Comparison of ENCODE assay signal across 8 cellular contexts in genomic region chr19:13838943-13839192, GRCh38. TPM values are rescaled to one million over a fixed set of nuclear protein-coding genes. Genes with fewer than 3 reads are reported as not detected.
A peak's percentile ranks its signal among the peaks of the same experiment; 100 is the strongest.
DNase-seq lines count a peak whose midpoint lies in the region; ATAC-seq and TF ChIP-seq lines count a peak whose summit lies in the region.

No MANE protein-coding gene starts in this region.

- intact Hi-C loops in activated B cell treated with CpG ODN at 0.5 μM for 24 hours (cut with micrococcal nuclease) (loop anchor here (1.0 kb wide), 4 partner anchors 8 to 685 kb away; partner anchors contain the start of gene ZSWIM4), left ventricle myocardium superior (cut with micrococcal nuclease) (no loop called here)

- TF ChIP-seq CTCF in activated B cell treated with CpG ODN at 0.5 μM for 24 hours (IDR thresholded peaks at IDR 0.05): no peak

- in situ Hi-C loops in GM23248 (cut with MboI): no loop called here

- H3K9me3 Mint-ChIP-seq in activated B cell treated with CpG ODN at 0.5 μM for 24 hours: no peaks in the 10 kb centered on the region
- H3K9me3 Mint-ChIP-seq in stimulated activated naive B cell treated with anti-CD40 and anti-IgM and Interleukin-4, amounts not matched to agents 10 μg/mL and 1 μg/mL and 100 μg/mL, for 72 hours: no peaks in the 10 kb centered on the region

- peaks cover 64% of the 10 kb centered on the region for H3F3A ChIP-seq in GM23248 (ENCODE audit: insufficient read depth)

- no peak for DNase-seq in GM23248
- no peak for DNase-seq in activated B cell treated with CpG ODN at 0.5 μM for 24 hours
- peak; percentile 95 for DNase-seq in left ventricle myocardium superior
- no peak for DNase-seq in stimulated activated naive B cell treated with anti-CD40 and anti-IgM and Interleukin-4, amounts not matched to agents 10 μg/mL and 1 μg/mL and 100 μg/mL, for 72 hours
- DNase-seq in NCI-H1436 treated with DMSO at 0.1 percent for 48 hours (lab: John Stamatoyannopoulos, UW): no peak

- no peaks in the 10 kb centered on the region for H3K9me2 ChIP-seq in GM23248 (ENCODE audit: insufficient read depth)

- no peaks in the 10 kb centered on the region for H3K9me3 ChIP-seq in GM23248 (ENCODE audit: low read depth)

- H3K27ac ChIP-seq in GM23248: peak overlapping the region; percentile 100

- H2AFZ ChIP-seq in GM23248: no peak overlapping the region

- peak overlapping the region; percentile 91 for H3K4me2 ChIP-seq in GM23248 (ENCODE audit: unreplicated experiment)

- H3K9ac ChIP-seq in GM23248: peak overlapping the region; percentile 100

- H3K36me3 ChIP-seq in GM23248 (ENCODE audit: low read depth): peaks cover 29% of the 10 kb centered on the region

- peaks cover 75% of the 10 kb centered on the region for H3K4me1 Mint-ChIP-seq in activated B cell treated with CpG ODN at 0.5 μM for 24 hours
- H3K4me1 Mint-ChIP-seq in stimulated activated naive B cell treated with anti-CD40 and anti-IgM and Interleukin-4, amounts not matched to agents 10 μg/mL and 1 μg/mL and 100 μg/mL, for 72 hours: peaks cover 47 to 87% of the 10 kb centered on the region in 2 donors

- WGBS in GM23248 (ENCODE audit: low coverage in 1 of 2, low lambda C conversion rate in 2 of 2, missing lambda C conversion rate in 2 of 2), 2 experiments: 1 to 3% methylated on average over 13 of the region's 13 CpGs

- H3K27ac Mint-ChIP-seq in activated B cell treated with CpG ODN at 0.5 μM for 24 hours: peak overlapping the region; percentile 92
- peak overlapping the region; percentile 98 for H3K27ac Mint-ChIP-seq in stimulated activated naive B cell treated with anti-CD40 and anti-IgM and Interleukin-4, amounts not matched to agents 10 μg/mL and 1 μg/mL and 100 μg/mL, for 72 hours

- CTCF ChIA-PET in activated B cell treated with CpG ODN at 0.5 μM for 24 hours (lab: Charles Lee): interaction anchor here (0.8 kb wide), 1 partner anchor 23 kb away, joined by 3 read pairs; no protein-coding TSS in a partner anchor

- H3K4me1 ChIP-seq in GM23248 (ENCODE audit: insufficient read depth): peaks cover 50% of the 10 kb centered on the region

- H3K27me3 ChIP-seq in GM23248 (replicated peaks; ENCODE audit: insufficient read depth): no peaks in the 10 kb centered on the region

- H3K4me3 ChIP-seq in GM23248: peak overlapping the region; percentile 98

- H3K79me2 ChIP-seq in GM23248 (ENCODE audit: insufficient read depth): peaks cover 92% of the 10 kb centered on the region

- peak overlapping the region; percentile 86 for H3K4me3 Mint-ChIP-seq in activated B cell treated with CpG ODN at 0.5 μM for 24 hours
- H3K4me3 Mint-ChIP-seq in stimulated activated naive B cell treated with anti-CD40 and anti-IgM and Interleukin-4, amounts not matched to agents 10 μg/mL and 1 μg/mL and 100 μg/mL, for 72 hours: peak overlapping the region; percentile 95

- H4K20me1 ChIP-seq in GM23248 (ENCODE audit: insufficient read depth): no peaks in the 10 kb centered on the region

- no peaks in the 10 kb centered on the region for H3K27me3 Mint-ChIP-seq in activated B cell treated with CpG ODN at 0.5 μM for 24 hours
- H3K27me3 Mint-ChIP-seq in stimulated activated naive B cell treated with anti-CD40 and anti-IgM and Interleukin-4, amounts not matched to agents 10 μg/mL and 1 μg/mL and 100 μg/mL, for 72 hours: no peaks in the 10 kb centered on the region

- ATAC-seq in activated B cell treated with CpG ODN at 0.5 μM for 24 hours (ENCODE audit: low read depth) (no peak), left ventricle myocardium superior (no peak), HG02798 (IDR thresholded peaks at IDR 0.05; ENCODE audit: poor library complexity, unreplicated experiment) (no peak), HG03175 (IDR thresholded peaks at IDR 0.05; ENCODE audit: unreplicated experiment) (no peak), GM18517 (IDR thresholded peaks at IDR 0.05; ENCODE audit: unreplicated experiment) (no peak)
- no peak for ATAC-seq in stimulated activated naive B cell treated with anti-CD40 and anti-IgM and Interleukin-4, amounts not matched to agents 10 μg/mL and 1 μg/mL and 100 μg/mL, for 72 hours (replicated peaks)

- POLR2A ChIA-PET in activated B cell treated with CpG ODN at 0.5 μM for 24 hours (lab: Charles Lee): interaction anchor here (0.9 to 5.2 kb wide), 7 partner anchors 9 to 686 kb away, joined by 3 to 35 read pairs (median 23); partner anchors contain the start of gene ZSWIM4

- peaks cover 11% of the 10 kb centered on the region for H3K36me3 Mint-ChIP-seq in activated B cell treated with CpG ODN at 0.5 μM for 24 hours (ENCODE audit: low read depth)
- peaks cover 21 to 57% of the 10 kb centered on the region in 2 donors for H3K36me3 Mint-ChIP-seq in stimulated activated naive B cell treated with anti-CD40 and anti-IgM and Interleukin-4, amounts not matched to agents 10 μg/mL and 1 μg/mL and 100 μg/mL, for 72 hours

RNA-seq across cellular contexts. Expression of gene NANOS3, which starts 38.1 kb away (rescaled TPM):
- not detected in 2 replicates for total RNA-seq in GM23248 (2014; rRNA removed; shearing (Covaris generic))
- 2.7 TPM in 2 replicates for polyA plus RNA-seq in GM23248 (2016; fragmentation: Nextera tagmentation; extraction: Ambion mirVana)
- total RNA-seq in activated B cell treated with CpG ODN at 0.5 μM for 24 hours (not detected in 2 replicates), left ventricle myocardium superior (0.69 TPM)

RNA-seq across cellular contexts. Expression of gene ZSWIM4, which starts 43.6 kb away (rescaled TPM):
- 2.9 and 3.0 TPM in 2 replicates for total RNA-seq in GM23248 (2014; rRNA removed; shearing (Covaris generic))
- polyA plus RNA-seq in GM23248 (2016; fragmentation: Nextera tagmentation; extraction: Ambion mirVana): 0.35 and 0.81 TPM in 2 replicates
- 8.5 and 11.2 TPM in 2 replicates for total RNA-seq in activated B cell treated with CpG ODN at 0.5 μM for 24 hours
- total RNA-seq in left ventricle myocardium superior: 2.3 TPM
